ENCODE assay signal across 25 cellular contexts in the genomic region with DNA sequence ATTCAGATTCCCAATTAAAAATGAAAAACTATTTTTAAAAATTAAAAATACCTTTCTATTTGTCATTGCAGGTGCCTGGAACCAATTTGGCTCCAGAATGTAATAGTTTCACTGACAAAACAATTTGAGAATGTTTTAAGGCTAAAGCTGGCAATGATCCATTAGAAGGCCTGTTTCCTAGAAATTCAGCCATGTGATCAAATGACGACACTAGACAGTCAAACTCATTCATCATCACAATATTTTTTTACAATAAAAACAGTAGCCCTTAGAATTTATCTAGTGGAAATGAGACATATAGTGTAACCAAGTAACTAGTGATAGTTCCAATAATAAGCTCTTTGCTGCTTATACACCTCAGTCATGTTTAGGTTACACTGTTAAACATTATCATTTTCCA.
"Had no signal": no experiment of that assay in that cellular context is flagged by ENCODE, and none has a peak within 500 bp of the region (broad histone marks: within the 10 kb centered on the region; RNA-seq: fewer than 3 reads in every experiment).

No MANE protein-coding gene starts in this region.

- DNase-seq: activated CD4-positive, alpha-beta T cell treated with anti-CD3 and anti-CD28 coated beads for 36 hours; activated CD4-positive, CD25-positive, alpha-beta regulatory T cell; activated CD8-positive, alpha-beta memory T cell treated with anti-CD3 and anti-CD28 coated beads, Interleukin-2, amount 10 ng/mL, durations not matched to agents 7 days and 5 days; activated CD8-positive, alpha-beta T cell treated with anti-CD3 and anti-CD28 coated beads, Interleukin-2, amount 10 ng/mL, durations not matched to agents 7 days and 5 days; activated naive CD8-positive, alpha-beta T cell treated with anti-CD3 and anti-CD28 coated beads, Interleukin-2, amount 50 U/mL, for 24 hours; activated T-cell treated with anti-CD3 and anti-CD28 coated beads, Interleukin-2, amount 50 U/mL, for 48 hours; dorsolateral prefrontal cortex; esophagus squamous epithelium; gastrocnemius medialis; glutamatergic neuron; islet precursor cell; left ventricle myocardium inferior; nephron progenitor cell; retina; stimulated activated CD4-positive, alpha-beta T cell treated with anti-CD3 and anti-CD28 coated beads, Interleukin-12 subunit alpha, Interleukin-12 subunit beta, amount 100 ng/mL, for 4 hours; stimulated activated CD4-positive, alpha-beta T cell treated with anti-CD3 and anti-CD28 coated beads, Interleukin-4, amount 100 ng/mL, for 1 hour; trophoblast cell had no signal

- H3K9me3 ChIP-seq: breast epithelium, esophagus squamous epithelium, gastrocnemius medialis, left ventricle myocardium inferior, neutrophil, thoracic aorta had no signal

- H3K4me3 ChIP-seq: breast epithelium, dorsolateral prefrontal cortex, esophagus squamous epithelium, gastrocnemius medialis, left ventricle myocardium inferior, lung, skin epidermis, thoracic aorta had no signal

- FAIRE-seq: colon, urothelium cell line had no signal

- H3K27me3 ChIP-seq: breast epithelium, dorsolateral prefrontal cortex, esophagus squamous epithelium, gastrocnemius medialis, neutrophil had no signal

- H3K4me1 ChIP-seq: breast epithelium, gastrocnemius medialis had no signal

- ATAC-seq: activated CD4-positive, alpha-beta T cell treated with anti-CD3 and anti-CD28 coated beads for 36 hours; activated CD8-positive, alpha-beta memory T cell treated with anti-CD3 and anti-CD28 coated beads, Interleukin-2, amount 10 ng/mL, durations not matched to agents 7 days and 5 days; activated CD8-positive, alpha-beta T cell treated with anti-CD3 and anti-CD28 coated beads, Interleukin-2, amount 10 ng/mL, durations not matched to agents 7 days and 5 days; activated naive CD8-positive, alpha-beta T cell treated with anti-CD3 and anti-CD28 coated beads, Interleukin-2, amount 50 U/mL, for 24 hours; gastrocnemius medialis; sciatic nerve had no signal

- H3K36me3 ChIP-seq: breast epithelium, esophagus squamous epithelium, gastrocnemius medialis, left ventricle myocardium inferior, neutrophil, thoracic aorta had no signal

- H3K27ac ChIP-seq: breast epithelium, dorsolateral prefrontal cortex, esophagus squamous epithelium, gastrocnemius medialis, left ventricle myocardium inferior, neutrophil, skin epidermis, thoracic aorta had no signal
